In the genomic region with DNA sequence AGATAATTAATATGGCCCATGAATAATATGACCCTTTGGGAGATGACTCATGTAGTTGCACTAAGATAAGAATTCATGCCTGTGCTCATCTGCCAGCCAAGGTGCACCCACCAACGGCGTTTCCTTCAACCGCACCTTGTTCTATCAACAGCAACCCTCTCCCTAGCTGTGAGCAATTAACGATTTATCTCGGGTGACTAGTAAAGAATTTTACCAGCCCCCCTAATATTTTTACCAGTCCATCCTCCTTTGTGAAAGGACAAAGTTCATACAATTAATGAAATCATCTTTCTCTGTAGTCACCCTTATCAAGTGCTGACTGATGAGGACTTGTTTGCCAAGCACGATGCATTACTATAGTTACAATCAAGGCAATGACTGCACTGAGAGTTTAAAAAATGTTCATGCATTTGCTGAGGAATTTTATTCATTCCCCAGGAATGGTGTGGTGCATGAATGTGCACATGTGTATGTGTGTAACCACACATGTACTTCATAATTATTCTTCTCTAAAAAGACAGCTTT, we compare ENCODE assay signal across 19 cellular contexts.
A peak's percentile ranks its signal among the peaks of the same experiment; 100 is the strongest.
DNase-seq lines count a peak whose midpoint lies in the region; ATAC-seq and TF ChIP-seq lines count a peak whose summit lies in the region.
"Had no signal": no experiment of that assay in that cellular context is flagged by ENCODE, and none has a peak within 500 bp of the region (broad histone marks: within the 10 kb centered on the region; RNA-seq: fewer than 3 reads in every experiment).

No MANE protein-coding gene starts in this region.

- H3K4me1 ChIP-seq in lung (ENCODE audit: control insufficient read depth in 2 of 2, insufficient read depth in 2 of 2, low read length in 2 of 2) = no peaks in the 10 kb centered on the region

- WGBS in lung, 2 donors = 58 to 75% methylated on average over 6 of the region's 6 CpGs

- ATAC-seq in Right ventricle myocardium superior (ENCODE audit: poor library complexity) (peak; percentile 50), lung (ENCODE audit: insufficient read depth, low FRiP score) (peak; percentile 53), HG03439 (IDR thresholded peaks at IDR 0.05; ENCODE audit: unreplicated experiment) (no peak), GM21528 (IDR thresholded peaks at IDR 0.05; ENCODE audit: low FRiP score, unreplicated experiment) (no peak)
- ATAC-seq: HCT116, K562 had no signal

- peaks cover 0 to 8% of the 10 kb centered on the region in 2 donors for H3K9me3 ChIP-seq in lung (ENCODE audit: control insufficient read depth in 2 of 2, insufficient read depth in 1 of 2, low read length in 1 of 2)

- no peaks in the 10 kb centered on the region for H3K9me3 Mint-ChIP-seq in type B pancreatic cell

- H3K27ac ChIP-seq in lung (ENCODE audit: low read depth in 1 of 2, low read length in 1 of 2) = no peak overlapping the region
- H3K27ac ChIP-seq: C4-2B, GM23248, PC-9 had no signal

- no peak overlapping the region for H3K4me3 Mint-ChIP-seq in type B pancreatic cell

- H3K36me3 Mint-ChIP-seq in type B pancreatic cell = no peaks in the 10 kb centered on the region

- H3K27ac Mint-ChIP-seq in type B pancreatic cell = no peak overlapping the region

- H3K27me3 ChIP-seq in lung (ENCODE audit: control insufficient read depth, insufficient read depth) = no peaks in the 10 kb centered on the region

- H3K4me1 Mint-ChIP-seq in type B pancreatic cell (ENCODE audit: unreplicated experiment) = peaks cover 12% of the 10 kb centered on the region

- DNase-seq in Right ventricle myocardium superior (no peak), cardiac septum (ENCODE audit: low spot score) (no peak), cardiac fibroblast (ENCODE audit: low read depth in 2 of 2) (peak; percentile 68 to 79), lung (ENCODE audit: low spot score) (no peak), type B pancreatic cell (ENCODE audit: extremely low spot score, unreplicated experiment) (peak; percentile 39), foreskin melanocyte (no peak)
- DNase-seq: DMS153, GM23248, NCI-H1048, NCI-H1436 treated with DMSO at 0.1 percent for 48 hours, NCI-H2081, NCI-H510A treated with DMSO at 0.1 percent for 48 hours, PC-9, SHP77 had no signal

- peaks cover 10% of the 10 kb centered on the region for H3K27me3 Mint-ChIP-seq in type B pancreatic cell

- H3K4me3 ChIP-seq in cardiac fibroblast (replicated peaks in 1 of 2; ENCODE audit: low read depth in 2 of 2, low read length in 2 of 2) = no peak overlapping the region
- no peak overlapping the region for H3K4me3 ChIP-seq in lung
- H3K4me3 ChIP-seq: GM23248, K562, PC-9 had no signal

- intact Hi-C loops in Right ventricle myocardium superior (cut with DNase I) = no loop called here
- intact Hi-C loops in cardiac septum (cut with DNase I) = no loop called here

- no peaks in the 10 kb centered on the region for H3K36me3 ChIP-seq in lung (ENCODE audit: control insufficient read depth in 2 of 2, insufficient read depth in 2 of 2, low read length in 2 of 2)

- no peak for TF ChIP-seq CTCF in cardiac fibroblast (IDR thresholded peaks at IDR 0.05; ENCODE audit: low read depth, low read length)
- TF ChIP-seq CTCF in lung (IDR thresholded peaks at IDR 0.05; ENCODE audit: control extremely low read depth, extremely low read depth) = no peak
- TF ChIP-seq CTCF in type B pancreatic cell (conservative IDR thresholded peaks at IDR 0.05) = no peak

Comparison
In these comparisons a context has a peak if more than half of its experiments do, and no peak if none do; other contexts are left out.
1. ATAC-seq: peak in Right ventricle myocardium superior (single experiment) and lung (single experiment); none in HG03439 (single experiment) and GM21528 (single experiment).
2. DNase-seq: peak in cardiac fibroblast (2 of 2) and type B pancreatic cell (single experiment); none in Right ventricle myocardium superior (single experiment), cardiac septum (single experiment), lung (single experiment) and foreskin melanocyte (single experiment).